8 cellular contexts compared by ENCODE assay signal in the genomic region with DNA sequence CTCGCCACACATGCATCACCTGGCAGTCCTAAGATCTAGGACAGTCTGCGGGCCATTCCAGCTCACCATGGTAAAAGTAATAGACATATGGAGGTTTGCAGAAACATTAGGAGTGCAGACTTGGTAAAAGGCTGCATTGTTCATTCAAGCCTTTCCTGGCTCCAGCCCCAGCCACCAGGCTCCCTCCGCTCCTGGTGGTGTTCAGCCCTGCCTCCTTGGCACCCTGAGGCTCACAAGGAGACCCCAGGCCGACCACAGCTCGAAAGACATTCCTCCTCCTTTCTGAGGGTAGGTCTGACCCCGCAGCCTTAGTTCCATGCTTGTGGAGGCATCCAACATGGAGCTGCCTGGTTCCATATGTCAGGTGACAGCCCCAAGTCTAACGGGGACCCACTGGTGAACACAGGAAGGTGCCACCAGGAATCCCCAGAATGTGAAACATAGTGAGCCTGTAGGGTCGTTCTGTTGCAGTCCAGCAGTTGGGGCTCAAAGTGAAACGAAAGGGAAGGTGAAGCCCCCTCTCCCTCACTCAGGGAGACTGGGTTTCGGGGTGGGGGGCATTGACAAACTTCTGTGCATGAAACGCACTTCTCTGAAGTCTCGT. TPM values are rescaled to one million over a fixed set of nuclear protein-coding genes. Genes with fewer than 3 reads are reported as not detected.
A peak's percentile ranks its signal among the peaks of the same experiment; 100 is the strongest.
DNase-seq lines count a peak whose midpoint lies in the region; ATAC-seq lines count a peak whose summit lies in the region.

No MANE protein-coding gene starts in this region.

- DNase-seq in activated T-helper 2 cell treated with anti-CD3 and anti-CD28 coated beads, Interferon-gamma antibody, Interleukin-2, Interleukin-4, amounts not matched to agents 10 μg/mL and 5 μg/mL and 100 μg/mL, durations not matched to agents 14 hours and 24 hours and 36 hours (ENCODE audit: low spot score) = no peak
- DNase-seq in NCI-H774 (lab: John Stamatoyannopoulos, UW) (no peak), NOMO-1 treated with dmso at 0.1 percent for 144 hours (lab: John Stamatoyannopoulos, UW; ENCODE audit: unreplicated experiment) (no peak), T1000 (lab: John Stamatoyannopoulos, UW) (no peak)

- H3K36me3 Mint-ChIP-seq in activated T-helper 2 cell treated with anti-CD3 and anti-CD28 coated beads, Interferon-gamma antibody, Interleukin-2, Interleukin-4, amounts not matched to agents 10 μg/mL and 5 μg/mL and 100 μg/mL, durations not matched to agents 14 hours and 24 hours and 36 hours (ENCODE audit: low read depth) = peaks cover 20% of the 10 kb centered on the region
- H3K36me3 Mint-ChIP-seq in stimulated activated naive CD8-positive, alpha-beta T cell treated with anti-CD3 and anti-CD28 coated beads, Interleukin-15, Interleukin-2, amounts not matched to agents 100 ng/mL and 50 ng/mL, for 24 hours (ENCODE audit: low read depth) = peaks cover 8% of the 10 kb centered on the region

- H3K4me3 Mint-ChIP-seq in activated T-helper 2 cell treated with anti-CD3 and anti-CD28 coated beads, Interferon-gamma antibody, Interleukin-2, Interleukin-4, amounts not matched to agents 10 μg/mL and 5 μg/mL and 100 μg/mL, durations not matched to agents 14 hours and 24 hours and 36 hours (ENCODE audit: low read depth) = peak overlapping the region; percentile 98
- H3K4me3 Mint-ChIP-seq in stimulated activated naive CD8-positive, alpha-beta T cell treated with anti-CD3 and anti-CD28 coated beads, Interleukin-15, Interleukin-2, amounts not matched to agents 100 ng/mL and 50 ng/mL, for 24 hours = peak overlapping the region; percentile 96

- no peaks in the 10 kb centered on the region for H3K9me3 Mint-ChIP-seq in activated T-helper 2 cell treated with anti-CD3 and anti-CD28 coated beads, Interferon-gamma antibody, Interleukin-2, Interleukin-4, amounts not matched to agents 10 μg/mL and 5 μg/mL and 100 μg/mL, durations not matched to agents 14 hours and 24 hours and 36 hours
- H3K9me3 Mint-ChIP-seq in stimulated activated naive CD8-positive, alpha-beta T cell treated with anti-CD3 and anti-CD28 coated beads, Interleukin-15, Interleukin-2, amounts not matched to agents 100 ng/mL and 50 ng/mL, for 24 hours = no peaks in the 10 kb centered on the region

- H3K27ac Mint-ChIP-seq in activated T-helper 2 cell treated with anti-CD3 and anti-CD28 coated beads, Interferon-gamma antibody, Interleukin-2, Interleukin-4, amounts not matched to agents 10 μg/mL and 5 μg/mL and 100 μg/mL, durations not matched to agents 14 hours and 24 hours and 36 hours = peak overlapping the region; percentile 100
- peak overlapping the region; percentile 98 for H3K27ac Mint-ChIP-seq in stimulated activated naive CD8-positive, alpha-beta T cell treated with anti-CD3 and anti-CD28 coated beads, Interleukin-15, Interleukin-2, amounts not matched to agents 100 ng/mL and 50 ng/mL, for 24 hours

- no peaks in the 10 kb centered on the region for H3K4me1 ChIP-seq in HUES48 (ENCODE audit: control insufficient read depth, insufficient read depth, low read length)
- H3K4me1 ChIP-seq in iPS-20b (ENCODE audit: insufficient read depth, low read length) = no peaks in the 10 kb centered on the region; the same call in 1 of the 2 replicates

- intact Hi-C loops in activated T-helper 2 cell treated with anti-CD3 and anti-CD28 coated beads, Interferon-gamma antibody, Interleukin-2, Interleukin-4, amounts not matched to agents 10 μg/mL and 5 μg/mL and 100 μg/mL, durations not matched to agents 14 hours and 24 hours and 36 hours (cut with micrococcal nuclease) = loop anchor here (1.0 to 10.0 kb wide), 4 partner anchors 61 to 200 kb away; no protein-coding TSS in a partner anchor

- H3K4me1 Mint-ChIP-seq in activated T-helper 2 cell treated with anti-CD3 and anti-CD28 coated beads, Interferon-gamma antibody, Interleukin-2, Interleukin-4, amounts not matched to agents 10 μg/mL and 5 μg/mL and 100 μg/mL, durations not matched to agents 14 hours and 24 hours and 36 hours (ENCODE audit: low read depth) = peaks cover 60% of the 10 kb centered on the region
- peaks cover 71% of the 10 kb centered on the region for H3K4me1 Mint-ChIP-seq in stimulated activated naive CD8-positive, alpha-beta T cell treated with anti-CD3 and anti-CD28 coated beads, Interleukin-15, Interleukin-2, amounts not matched to agents 100 ng/mL and 50 ng/mL, for 24 hours (ENCODE audit: low read depth)

- H3K27ac ChIP-seq in HUES48 (ENCODE audit: low read depth, low read length) (no peak overlapping the region), iPS-20b (ENCODE audit: low read length) (no peak overlapping the region)

- H3K36me3 ChIP-seq in HUES48 (ENCODE audit: control insufficient read depth, insufficient read depth, low read length) = no peaks in the 10 kb centered on the region
- no peaks in the 10 kb centered on the region for H3K36me3 ChIP-seq in iPS-20b (ENCODE audit: insufficient read depth, low read depth, low read length)

- peaks cover 37% of the 10 kb centered on the region for H3K27me3 ChIP-seq in HUES48 (ENCODE audit: control insufficient read depth, insufficient read depth, low read length)
- H3K27me3 ChIP-seq in iPS-20b (ENCODE audit: insufficient read depth, low read length) = peaks cover 36% of the 10 kb centered on the region

- H3K9ac ChIP-seq in HUES48 (ENCODE audit: low read depth, low read length) (no peak overlapping the region), iPS-20b (ENCODE audit: low read depth, low read length) (no peak overlapping the region)

- ATAC-seq in GM19397 (IDR thresholded peaks at IDR 0.05; ENCODE audit: unreplicated experiment) = no peak

- H3K27me3 Mint-ChIP-seq in activated T-helper 2 cell treated with anti-CD3 and anti-CD28 coated beads, Interferon-gamma antibody, Interleukin-2, Interleukin-4, amounts not matched to agents 10 μg/mL and 5 μg/mL and 100 μg/mL, durations not matched to agents 14 hours and 24 hours and 36 hours (ENCODE audit: low read depth) = no peaks in the 10 kb centered on the region
- H3K27me3 Mint-ChIP-seq in stimulated activated naive CD8-positive, alpha-beta T cell treated with anti-CD3 and anti-CD28 coated beads, Interleukin-15, Interleukin-2, amounts not matched to agents 100 ng/mL and 50 ng/mL, for 24 hours = no peaks in the 10 kb centered on the region

- H3K4me3 ChIP-seq in HUES48 (ENCODE audit: low read depth, low read length) (peak overlapping the region; percentile 72), iPS-20b (ENCODE audit: low read length) (peak overlapping the region; percentile 77; the same call in 1 of the 2 replicates)

- H3K9me3 ChIP-seq in HUES48 (ENCODE audit: control insufficient read depth, insufficient read depth, low read length) (no peaks in the 10 kb centered on the region), iPS-20b (ENCODE audit: insufficient read depth, low read depth, low read length) (no peaks in the 10 kb centered on the region)

RNA-seq across cellular contexts. Expression of gene SP100, which starts 5.0 kb away (rescaled TPM):
- 153 and 158 TPM in 2 replicates for total RNA-seq in activated T-helper 2 cell treated with anti-CD3 and anti-CD28 coated beads, Interferon-gamma antibody, Interleukin-2, Interleukin-4, amounts not matched to agents 10 μg/mL and 5 μg/mL and 100 μg/mL, durations not matched to agents 14 hours and 24 hours and 36 hours
